ENCODE assay signal across 8 cellular contexts in genomic region chr17:18785933-18786332, GRCh38. TPM values are rescaled to one million over a fixed set of nuclear protein-coding genes. Genes with fewer than 3 reads are reported as not detected.
"Had no signal": no experiment of that assay in that cellular context is flagged by ENCODE, and none has a peak within 500 bp of the region (broad histone marks: within the 10 kb centered on the region; RNA-seq: fewer than 3 reads in every experiment).

No MANE protein-coding gene starts in this region.

RNA-seq across cellular contexts. Expression of gene FBXW10, which starts 42.1 kb away (rescaled TPM):
- total RNA-seq: activated CD4-positive, alpha-beta memory T cell treated with anti-CD3 and anti-CD28 coated beads, Interleukin-2, amount 10 ng/mL, durations not matched to agents 7 days and 5 days; activated CD4-positive, alpha-beta T cell treated with anti-CD3 and anti-CD28 coated beads, Interleukin-2, amount 10 ng/mL, durations not matched to agents 7 days and 5 days; body of pancreas; colonic mucosa; endothelial cell of umbilical vein; glomerular endothelial cell; T-helper 17 cell had no signal
- polyA plus RNA-seq: endothelial cell of umbilical vein, fibroblast of lung had no signal
